ENCODE assay signal across 1 cellular context in the genomic region with DNA sequence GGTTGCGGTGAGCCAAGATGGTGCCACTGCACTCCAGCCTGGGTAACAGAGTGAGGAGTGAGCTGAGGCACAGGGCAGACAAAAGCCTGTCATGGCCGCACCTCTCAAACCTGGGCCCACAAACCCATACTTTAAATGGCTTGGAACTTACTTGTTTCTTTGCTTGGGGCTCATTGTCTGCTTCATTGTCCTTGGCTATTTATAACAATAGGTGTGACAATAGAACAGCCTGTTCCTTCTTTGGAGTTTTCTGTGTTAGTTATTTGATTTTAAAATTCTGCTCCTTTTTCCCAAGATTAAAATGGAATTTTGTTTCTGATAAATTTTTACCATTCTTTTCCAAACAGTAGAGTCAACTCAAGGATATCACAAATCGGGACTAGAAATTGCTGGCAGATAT.
TF ChIP-seq lines count a peak whose summit lies in the region.

No MANE protein-coding gene starts in this region.

TF ChIP-seq in GM23338, 12 proteins besides CTCF, POLR2A, EP300 and RAD21 (continued from another document):
- no peak for TF ChIP-seq ZNF331 (CRISPR knock-in tag; IDR thresholded peaks at IDR 0.05; ENCODE audit: low read depth)
- no peak for TF ChIP-seq STAT1 (IDR thresholded peaks at IDR 0.05; ENCODE audit: unreplicated experiment)
